ENCODE assay signal across 23 cellular contexts in the genomic region with DNA sequence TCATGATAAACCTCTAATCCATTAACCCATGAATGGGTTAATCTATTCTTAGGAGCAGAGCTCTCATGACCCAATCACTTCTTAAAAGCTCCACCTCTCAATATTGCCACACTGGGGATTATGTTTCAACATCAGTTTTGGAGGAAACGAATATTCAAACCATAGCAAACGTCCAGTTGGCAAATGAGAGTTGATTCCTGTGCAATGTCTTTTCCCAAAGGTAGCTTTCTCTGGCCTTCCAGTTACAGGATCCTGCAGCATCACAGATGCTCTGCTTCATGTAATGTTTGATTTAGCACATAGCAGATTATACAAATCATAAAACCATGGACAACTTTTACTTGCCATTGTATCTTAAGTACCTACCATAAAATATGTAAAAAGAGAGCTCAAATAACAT.
DNase-seq lines count a peak whose midpoint lies in the region; ATAC-seq lines count a peak whose summit lies in the region.
"Had no signal": no experiment of that assay in that cellular context is flagged by ENCODE, and none has a peak within 500 bp of the region (broad histone marks: within the 10 kb centered on the region; RNA-seq: fewer than 3 reads in every experiment).

No MANE protein-coding gene starts in this region.

- in situ Hi-C loops in G401 (cut with HindIII; ENCODE audit: low sequenced_read_pairs), result loop anchor here (25.0 kb wide), 1 partner anchor 835 kb away; the partner anchor contains the start of gene IGFBP5

- H3K4me1 ChIP-seq in adipocyte (ENCODE audit: control insufficient read depth, insufficient read depth, low read length), result peaks cover 34% of the 10 kb centered on the region
- H3K4me1 ChIP-seq: pancreas had no signal

- H3K36me3 Mint-ChIP-seq in T-helper 17 cell (ENCODE audit: low read depth), result no peaks in the 10 kb centered on the region
- H3K36me3 Mint-ChIP-seq: T-cell had no signal

- intact Hi-C loops in Right ventricle myocardium inferior (cut with DNase I) (no loop called here), cardiac septum (cut with DNase I) (no loop called here)

- no peaks in the 10 kb centered on the region for H3K36me3 ChIP-seq in adipocyte (ENCODE audit: control insufficient read depth, insufficient read depth, low read length, severe bottlenecking)
- H3K36me3 ChIP-seq: esophagus muscularis mucosa, pancreas had no signal

- ATAC-seq in Right ventricle myocardium inferior (peak; percentile 65), HG03457 (IDR thresholded peaks at IDR 0.05; ENCODE audit: unreplicated experiment) (no peak), T-helper 17 cell (no peak)
- ATAC-seq: naive thymus-derived CD4-positive, alpha-beta T cell; T-cell had no signal

- DNase-seq in Right ventricle myocardium inferior (ENCODE audit: missing footprints), result no peak
- DNase-seq in cardiac septum (ENCODE audit: low spot score), result no peak
- DNase-seq in adipocyte (ENCODE audit: low read depth), result peak; percentile 76
- peak; percentile 46 for DNase-seq in iris pigment epithelial cell (ENCODE audit: low read depth)
- DNase-seq in G401 (ENCODE audit: low spot score), result no peak
- DNase-seq in T-helper 17 cell, result no peak
- DNase-seq in activated CD4-positive, alpha-beta T cell treated with anti-CD3 and anti-CD28 coated beads for 1 hour, result no peak
- DNase-seq: activated CD4-positive, alpha-beta T cell treated with anti-CD3 and anti-CD28 coated beads, Interleukin-2, amount 50 U/mL, for 48 hours; activated T-cell treated with anti-CD3 and anti-CD28 coated beads for 4 hours; amniotic stem cell; C1 segment of cervical spinal cord; effector CD4-positive, alpha-beta T cell; Kasumi-1; naive thymus-derived CD4-positive, alpha-beta T cell; NCI-H1417 treated with DMSO at 0.1 percent for 48 hours; NK-92 treated with Interleukin-12 subunit alpha and Interleukin-12 subunit beta, amount 100 ng/mL, for 24 hours; pancreas; small intestine; stimulated activated CD4-positive, alpha-beta T cell treated with anti-CD3 and anti-CD28 coated beads, Interleukin-4, amount 100 ng/mL, for 1 hour; T-cell had no signal

- H3K9me3 ChIP-seq in adipocyte (ENCODE audit: control insufficient read depth, low read length) (no peaks in the 10 kb centered on the region), T-helper 17 cell (ENCODE audit: control insufficient read depth, low read length, poor library complexity, severe bottlenecking) (no peaks in the 10 kb centered on the region)
- H3K9me3 ChIP-seq: esophagus muscularis mucosa, pancreas had no signal

- no peak overlapping the region for H3K4me3 Mint-ChIP-seq in T-helper 17 cell
- H3K4me3 Mint-ChIP-seq: central memory CD8-positive, alpha-beta T cell; naive thymus-derived CD4-positive, alpha-beta T cell; T-cell had no signal

- H3K27me3 ChIP-seq in adipocyte (replicated peaks; ENCODE audit: control insufficient read depth, insufficient read depth, low read length), result peaks cover 3% of the 10 kb centered on the region
- H3K27me3 ChIP-seq: esophagus muscularis mucosa, pancreas had no signal

- no peak overlapping the region for H3K27ac Mint-ChIP-seq in T-helper 17 cell
- H3K27ac Mint-ChIP-seq: naive thymus-derived CD4-positive, alpha-beta T cell; T-cell had no signal

- no peaks in the 10 kb centered on the region for H3K4me1 Mint-ChIP-seq in T-helper 17 cell
- H3K4me1 Mint-ChIP-seq: central memory CD8-positive, alpha-beta T cell; naive thymus-derived CD4-positive, alpha-beta T cell; T-cell had no signal

- H3K27me3 Mint-ChIP-seq in T-helper 17 cell, result no peaks in the 10 kb centered on the region
- H3K27me3 Mint-ChIP-seq: central memory CD8-positive, alpha-beta T cell; naive thymus-derived CD4-positive, alpha-beta T cell; T-cell had no signal

- H3K9ac ChIP-seq in adipocyte (ENCODE audit: low read length), result peak overlapping the region; percentile 41

- no peak overlapping the region for H3K4me3 ChIP-seq in adipocyte (ENCODE audit: low read length)
- H3K4me3 ChIP-seq: esophagus muscularis mucosa, pancreas had no signal

Comparison
In these comparisons a context has a peak if more than half of its experiments do, and no peak if none do; other contexts are left out.
1. DNase-seq: peak in adipocyte (single experiment) and iris pigment epithelial cell (single experiment); none in Right ventricle myocardium inferior (single experiment), cardiac septum (single experiment), G401 (single experiment), T-helper 17 cell (0 of 3) and activated CD4-positive, alpha-beta T cell treated with anti-CD3 and anti-CD28 coated beads for 1 hour (single experiment).